Comparison of ENCODE assay signal across 9 cellular contexts in the genomic region with DNA sequence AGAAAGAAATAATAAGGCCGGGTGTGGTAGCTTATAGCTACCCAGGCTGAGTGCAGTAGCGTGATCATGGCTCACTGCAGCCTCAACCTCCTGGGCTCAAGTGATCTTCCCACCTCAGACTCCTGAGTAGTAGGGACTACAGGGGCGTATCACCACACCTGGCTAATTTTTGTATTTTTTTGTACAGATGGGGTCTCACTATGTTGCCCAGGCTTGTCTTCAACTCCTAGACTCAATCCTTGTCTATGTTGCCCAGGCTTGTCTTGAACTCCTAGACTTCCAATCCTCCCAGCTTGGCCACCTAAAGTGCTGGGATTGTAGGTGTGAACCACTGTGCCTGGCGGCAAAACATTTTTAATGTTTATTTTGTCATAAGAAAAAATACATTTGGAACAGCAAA. TPM values are rescaled to one million over a fixed set of nuclear protein-coding genes. Genes with fewer than 3 reads are reported as not detected.
"Had no signal": no experiment of that assay in that cellular context is flagged by ENCODE, and none has a peak within 500 bp of the region (broad histone marks: within the 10 kb centered on the region; RNA-seq: fewer than 3 reads in every experiment).

No MANE protein-coding gene starts in this region.

- H3K4me3 ChIP-seq: GM23338 had no signal

- H3K4me2 ChIP-seq: GM23338 had no signal

- FAIRE-seq: H1, H54, HTR-8/SVneo had no signal

- H3K4me3 Mint-ChIP-seq: GM23338, H9, IgD-negative memory B cell had no signal

- H3K27me3 Mint-ChIP-seq: IgD-negative memory B cell had no signal

- H3K4me1 Mint-ChIP-seq: GM23338, H9 had no signal

- DNase-seq: H9, HCEC 1CT, KG1 had no signal

- H3K27ac Mint-ChIP-seq: GM23338, IgD-negative memory B cell had no signal

- H2AFZ ChIP-seq: GM23338 had no signal

- ATAC-seq: GM23338 had no signal

- H3K9me3 Mint-ChIP-seq: GM23338, H9 had no signal

RNA-seq across cellular contexts. Expression of gene MIXL1, which starts 30.5 kb away (rescaled TPM):
- total RNA-seq: HT-29 had no signal
